Comparison of ENCODE assay signal across 19 cellular contexts in genomic region chr1:101121975-101122374, GRCh38.
DNase-seq lines count a peak whose midpoint lies in the region; ATAC-seq and TF ChIP-seq lines count a peak whose summit lies in the region.
"Had no signal": no experiment of that assay in that cellular context is flagged by ENCODE, and none has a peak within 500 bp of the region (broad histone marks: within the 10 kb centered on the region; RNA-seq: fewer than 3 reads in every experiment).

No MANE protein-coding gene starts in this region.

- peaks cover 43% of the 10 kb centered on the region for H3K4me1 ChIP-seq in CD8-positive, alpha-beta memory T cell (ENCODE audit: insufficient read depth, low read length)
- H3K4me1 ChIP-seq in naive thymus-derived CD4-positive, alpha-beta T cell (ENCODE audit: control insufficient read depth in 2 of 2, insufficient read depth in 2 of 2, low read length in 2 of 2): peaks cover 22 to 29% of the 10 kb centered on the region in 2 donors
- H3K4me1 ChIP-seq in BE2C: no peaks in the 10 kb centered on the region
- H3K4me1 ChIP-seq: thyroid gland had no signal

- H3K27ac Mint-ChIP-seq in activated CD4-positive, alpha-beta T cell treated with anti-CD3 and anti-CD28 coated beads for 36 hours: peak overlapping the region; percentile 30
- H3K27ac Mint-ChIP-seq in CD8-positive, alpha-beta memory T cell: peak overlapping the region in 6 of 8 donors; percentile 12 to 83 (median 64)
- peak overlapping the region; percentile 82 for H3K27ac Mint-ChIP-seq in activated CD8-positive, alpha-beta T cell treated with anti-CD3 and anti-CD28 coated beads, Interleukin-2, amount 10 ng/mL, durations not matched to agents 7 days and 5 days
- peak overlapping the region; percentile 36 to 95 (median 91) for H3K27ac Mint-ChIP-seq in naive thymus-derived CD4-positive, alpha-beta T cell
- H3K27ac Mint-ChIP-seq: dendritic cell treated with granulocyte-macrophage colony-stimulating factor and Interleukin-4, amounts not matched to agents 40 ng/mL and 50 ng/mL, for 4 days had no signal

- peak overlapping the region; percentile 19 for H3K4me3 Mint-ChIP-seq in activated CD4-positive, alpha-beta T cell treated with anti-CD3 and anti-CD28 coated beads for 36 hours
- peak overlapping the region in 6 of 7 donors; percentile 6 to 64 (median 32) for H3K4me3 Mint-ChIP-seq in CD8-positive, alpha-beta memory T cell
- H3K4me3 Mint-ChIP-seq in activated CD8-positive, alpha-beta T cell treated with anti-CD3 and anti-CD28 coated beads, Interleukin-2, amount 10 ng/mL, durations not matched to agents 7 days and 5 days: peak overlapping the region; percentile 50
- peak overlapping the region; percentile 12 to 81 (median 59) for H3K4me3 Mint-ChIP-seq in naive thymus-derived CD4-positive, alpha-beta T cell
- H3K4me3 Mint-ChIP-seq: dendritic cell treated with granulocyte-macrophage colony-stimulating factor and Interleukin-4, amounts not matched to agents 40 ng/mL and 50 ng/mL, for 4 days had no signal

- H3K9me3 Mint-ChIP-seq in activated CD4-positive, alpha-beta T cell treated with anti-CD3 and anti-CD28 coated beads for 36 hours (ENCODE audit: low read depth): no peaks in the 10 kb centered on the region
- H3K9me3 Mint-ChIP-seq in CD8-positive, alpha-beta memory T cell: no peaks in the 10 kb centered on the region
- H3K9me3 Mint-ChIP-seq in activated CD8-positive, alpha-beta T cell treated with anti-CD3 and anti-CD28 coated beads, Interleukin-2, amount 10 ng/mL, durations not matched to agents 7 days and 5 days (ENCODE audit: insufficient read depth): peaks cover 6% of the 10 kb centered on the region
- peaks cover 0 to 12% (median 2%) of the 10 kb centered on the region in 11 donors for H3K9me3 Mint-ChIP-seq in naive thymus-derived CD4-positive, alpha-beta T cell
- H3K9me3 Mint-ChIP-seq: dendritic cell treated with granulocyte-macrophage colony-stimulating factor and Interleukin-4, amounts not matched to agents 40 ng/mL and 50 ng/mL, for 4 days had no signal

- peaks cover 48% of the 10 kb centered on the region for H3K4me1 Mint-ChIP-seq in activated CD4-positive, alpha-beta T cell treated with anti-CD3 and anti-CD28 coated beads for 36 hours
- peaks cover 37 to 54% (median 53%) of the 10 kb centered on the region in 3 donors for H3K4me1 Mint-ChIP-seq in CD8-positive, alpha-beta memory T cell
- H3K4me1 Mint-ChIP-seq in activated CD8-positive, alpha-beta T cell treated with anti-CD3 and anti-CD28 coated beads, Interleukin-2, amount 10 ng/mL, durations not matched to agents 7 days and 5 days (ENCODE audit: low read depth): peaks cover 66% of the 10 kb centered on the region
- H3K4me1 Mint-ChIP-seq in naive thymus-derived CD4-positive, alpha-beta T cell: peaks cover 28 to 79% (median 63%) of the 10 kb centered on the region in 7 donors

- no peaks in the 10 kb centered on the region for H3K27me3 ChIP-seq in CD8-positive, alpha-beta memory T cell (ENCODE audit: insufficient read depth, low read length, poor library complexity, severe bottlenecking)
- no peaks in the 10 kb centered on the region for H3K27me3 ChIP-seq in naive thymus-derived CD4-positive, alpha-beta T cell (ENCODE audit: control insufficient read depth in 2 of 2, insufficient read depth in 2 of 2, low read length in 2 of 2)
- no peaks in the 10 kb centered on the region for H3K27me3 ChIP-seq in BE2C
- H3K27me3 ChIP-seq: spleen, thyroid gland had no signal

- POLR2A ChIA-PET in activated CD4-positive, alpha-beta T cell treated with anti-CD3 and anti-CD28 coated beads for 36 hours (lab: Charles Lee): no interaction called here
- POLR2A ChIA-PET in CD8-positive, alpha-beta memory T cell (lab: Charles Lee): no interaction called here
- POLR2A ChIA-PET in activated CD8-positive, alpha-beta T cell treated with anti-CD3 and anti-CD28 coated beads, Interleukin-2, amount 10 ng/mL, durations not matched to agents 7 days and 5 days (lab: Charles Lee): interaction anchor here (0.7 to 2.3 kb wide), 6 partner anchors 10 to 116 kb away, joined by 3 to 9 read pairs (median 4); partner anchors contain the start of gene S1PR1
- POLR2A ChIA-PET in naive thymus-derived CD4-positive, alpha-beta T cell (lab: Charles Lee): interaction anchor here (0.8 to 2.4 kb wide), 8 partner anchors 9 to 187 kb away, joined by 3 to 17 read pairs (median 8); partner anchors contain the start of gene S1PR1

- H3K27me3 Mint-ChIP-seq in activated CD4-positive, alpha-beta T cell treated with anti-CD3 and anti-CD28 coated beads for 36 hours: no peaks in the 10 kb centered on the region
- no peaks in the 10 kb centered on the region for H3K27me3 Mint-ChIP-seq in CD8-positive, alpha-beta memory T cell
- H3K27me3 Mint-ChIP-seq in activated CD8-positive, alpha-beta T cell treated with anti-CD3 and anti-CD28 coated beads, Interleukin-2, amount 10 ng/mL, durations not matched to agents 7 days and 5 days (ENCODE audit: low read depth): no peaks in the 10 kb centered on the region
- H3K27me3 Mint-ChIP-seq in naive thymus-derived CD4-positive, alpha-beta T cell: peaks cover 0 to 4% (median 0%) of the 10 kb centered on the region in 5 donors

- no peak for DNase-seq in activated CD4-positive, alpha-beta T cell treated with anti-CD3 and anti-CD28 coated beads for 36 hours
- no peak for DNase-seq in activated CD4-positive, alpha-beta T cell treated with anti-CD3 and anti-CD28 coated beads, Interleukin-2, amount 50 U/mL, for 4 hours
- no peak for DNase-seq in CD8-positive, alpha-beta memory T cell
- DNase-seq in activated CD8-positive, alpha-beta T cell treated with anti-CD3 and anti-CD28 coated beads, Interleukin-2, amount 10 ng/mL, durations not matched to agents 7 days and 5 days: no peak
- no peak for DNase-seq in naive thymus-derived CD4-positive, alpha-beta T cell
- DNase-seq in ureter (ENCODE audit: low spot score): no peak
- no peak for DNase-seq in stimulated activated CD4-positive, alpha-beta T cell treated with anti-CD3 and anti-CD28 coated beads, Interleukin-2, amount 100 ng/mL, for 24 hours
- DNase-seq in BE2C: no peak
- DNase-seq: activated CD8-positive, alpha-beta memory T cell treated with anti-CD3 and anti-CD28 coated beads for 24 hours; DMS79; foreskin fibroblast; NCI-H146; NCI-H2171 treated with DMSO at 0.1 percent for 48 hours; NCI-H748 treated with DMSO at 0.1 percent for 48 hours; PC-9; spleen; thyroid gland had no signal

- CTCF ChIA-PET in activated CD4-positive, alpha-beta T cell treated with anti-CD3 and anti-CD28 coated beads for 36 hours (lab: Charles Lee): interaction anchor here (0.7 to 2.0 kb wide), 7 partner anchors 9 to 201 kb away, joined by 3 to 8 read pairs (median 3); no protein-coding TSS in a partner anchor
- CTCF ChIA-PET in CD8-positive, alpha-beta memory T cell (lab: Charles Lee): interaction anchor here (1.2 to 1.6 kb wide), 2 partner anchors 15 to 117 kb away, joined by 3 to 7 read pairs; no protein-coding TSS in a partner anchor
- CTCF ChIA-PET in activated CD8-positive, alpha-beta T cell treated with anti-CD3 and anti-CD28 coated beads, Interleukin-2, amount 10 ng/mL, durations not matched to agents 7 days and 5 days (lab: Charles Lee): interaction anchor here (0.7 to 3.7 kb wide), 13 partner anchors 9 to 187 kb away, joined by 3 to 17 read pairs (median 3); no protein-coding TSS in a partner anchor
- CTCF ChIA-PET in naive thymus-derived CD4-positive, alpha-beta T cell (lab: Charles Lee): interaction anchor here (0.7 to 3.1 kb wide), 6 partner anchors 9 to 166 kb away, joined by 3 to 12 read pairs (median 4); no protein-coding TSS in a partner anchor

- no peak for ATAC-seq in activated CD4-positive, alpha-beta T cell treated with anti-CD3 and anti-CD28 coated beads for 36 hours
- no peak for ATAC-seq in activated CD8-positive, alpha-beta T cell treated with anti-CD3 and anti-CD28 coated beads, Interleukin-2, amount 10 ng/mL, durations not matched to agents 7 days and 5 days
- ATAC-seq in naive thymus-derived CD4-positive, alpha-beta T cell: no peak

- H3K36me3 ChIP-seq in CD8-positive, alpha-beta memory T cell (ENCODE audit: insufficient read depth, low read length): no peaks in the 10 kb centered on the region
- no peaks in the 10 kb centered on the region for H3K36me3 ChIP-seq in naive thymus-derived CD4-positive, alpha-beta T cell (ENCODE audit: control insufficient read depth in 2 of 3, insufficient read depth in 3 of 3, low read length in 3 of 3)
- no peaks in the 10 kb centered on the region for H3K36me3 ChIP-seq in BE2C
- H3K36me3 ChIP-seq: spleen, thyroid gland had no signal

- no peaks in the 10 kb centered on the region for H3K9me3 ChIP-seq in CD8-positive, alpha-beta memory T cell (ENCODE audit: low read length)
- H3K9me3 ChIP-seq in naive thymus-derived CD4-positive, alpha-beta T cell (ENCODE audit: control insufficient read depth in 2 of 3, low read length in 3 of 3): no peaks in the 10 kb centered on the region
- no peaks in the 10 kb centered on the region for H3K9me3 ChIP-seq in BE2C
- H3K9me3 ChIP-seq: spleen, thyroid gland had no signal

- no peak overlapping the region for H3K27ac ChIP-seq in CD8-positive, alpha-beta memory T cell (ENCODE audit: low read depth, low read length)
- H3K27ac ChIP-seq in naive thymus-derived CD4-positive, alpha-beta T cell (ENCODE audit: low read depth, low read length): peak overlapping the region; percentile 63
- H3K27ac ChIP-seq: C4-2B, PC-9, spleen, thyroid gland had no signal

- intact Hi-C loops in activated CD4-positive, alpha-beta T cell treated with anti-CD3 and anti-CD28 coated beads for 36 hours (cut with DNase I, micrococcal nuclease): loop anchor here (2.0 to 5.0 kb wide), 5 partner anchors 35 to 170 kb away; partner anchors contain the start of gene S1PR1 (in 1 of the 2)
- intact Hi-C loops in naive thymus-derived CD4-positive, alpha-beta T cell (cut with micrococcal nuclease): loop anchor here in 1 of 2 donors (1.0 to 10.0 kb wide), 3 partner anchors 9 to 97 kb away; partner anchors contain the start of gene DPH5

- peaks cover 3% of the 10 kb centered on the region for H3K36me3 Mint-ChIP-seq in activated CD4-positive, alpha-beta T cell treated with anti-CD3 and anti-CD28 coated beads for 36 hours (ENCODE audit: low read depth)
- no peaks in the 10 kb centered on the region for H3K36me3 Mint-ChIP-seq in CD8-positive, alpha-beta memory T cell
- peaks cover 34% of the 10 kb centered on the region for H3K36me3 Mint-ChIP-seq in activated CD8-positive, alpha-beta T cell treated with anti-CD3 and anti-CD28 coated beads, Interleukin-2, amount 10 ng/mL, durations not matched to agents 7 days and 5 days (ENCODE audit: low read depth)
- peaks cover 0 to 31% (median 0%) of the 10 kb centered on the region in 5 donors for H3K36me3 Mint-ChIP-seq in naive thymus-derived CD4-positive, alpha-beta T cell

- no peak for TF ChIP-seq CTCF in BE2C (IDR thresholded peaks at IDR 0.05; ENCODE audit: low read depth, low read length)

- H3K4me3 ChIP-seq in CD8-positive, alpha-beta memory T cell (ENCODE audit: low read length): no peak overlapping the region
- H3K4me3 ChIP-seq in naive thymus-derived CD4-positive, alpha-beta T cell (ENCODE audit: low read length): peak overlapping the region; percentile 3
- H3K4me3 ChIP-seq in BE2C (ENCODE audit: low read depth, low read length): no peak overlapping the region
- H3K4me3 ChIP-seq: PC-9, spleen, thyroid gland had no signal

Comparison
In these comparisons a context has a peak if more than half of its experiments do, and no peak if none do; other contexts are left out.
1. H3K27ac Mint-ChIP-seq: peak in every context shown above with its lines; median percentile 91 in naive thymus-derived CD4-positive, alpha-beta T cell; 82 in activated CD8-positive, alpha-beta T cell treated with anti-CD3 and anti-CD28 coated beads, Interleukin-2, amount 10 ng/mL, durations not matched to agents 7 days and 5 days; 64 in CD8-positive, alpha-beta memory T cell; 30 in activated CD4-positive, alpha-beta T cell treated with anti-CD3 and anti-CD28 coated beads for 36 hours.
2. POLR2A ChIA-PET loops: an anchor here in activated CD8-positive, alpha-beta T cell treated with anti-CD3 and anti-CD28 coated beads, Interleukin-2, amount 10 ng/mL, durations not matched to agents 7 days and 5 days (0.7 to 2.3 kb wide) and naive thymus-derived CD4-positive, alpha-beta T cell (0.8 to 2.4 kb wide); none called in activated CD4-positive, alpha-beta T cell treated with anti-CD3 and anti-CD28 coated beads for 36 hours and CD8-positive, alpha-beta memory T cell.